Comparison of ENCODE assay signal across 21 cellular contexts in the genomic region with DNA sequence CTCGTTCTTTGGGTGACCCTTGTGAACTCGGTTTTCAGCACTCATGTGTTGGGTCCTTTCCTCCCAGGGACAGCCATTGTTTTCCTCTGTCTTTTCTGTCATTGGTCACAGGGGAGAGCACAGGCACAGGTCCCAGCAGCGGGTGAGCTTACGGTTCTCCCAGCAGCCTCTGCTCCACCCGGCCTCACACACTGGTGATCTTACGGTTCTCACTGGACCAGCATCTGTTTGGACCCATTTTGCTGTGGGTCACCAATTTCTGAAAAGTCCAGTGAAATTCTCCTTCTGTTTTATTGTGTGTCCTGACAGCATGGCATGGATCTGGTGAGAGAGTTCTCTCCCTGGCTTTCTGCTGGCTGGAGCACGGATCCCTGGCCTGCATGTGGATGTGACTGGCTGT. TPM values are rescaled to one million over a fixed set of nuclear protein-coding genes. Genes with fewer than 3 reads are reported as not detected.
DNase-seq lines count a peak whose midpoint lies in the region; ATAC-seq, FAIRE-seq and TF ChIP-seq lines count a peak whose summit lies in the region.
"Had no signal": no experiment of that assay in that cellular context is flagged by ENCODE, and none has a peak within 500 bp of the region (broad histone marks: within the 10 kb centered on the region; RNA-seq: fewer than 3 reads in every experiment).

No MANE protein-coding gene starts in this region.

- no peak overlapping the region for H3K14ac ChIP-seq in neuronal stem cell (ENCODE audit: low read length)

- peaks cover 33% of the 10 kb centered on the region for H3K27me3 Mint-ChIP-seq in CD4-positive, alpha-beta T cell

- intact Hi-C loops in HepG2 (cut with micrococcal nuclease; ENCODE audit: unreplicated experiment), result no loop called here
- intact Hi-C loops in right lobe of liver (cut with DNase I), result no loop called here
- intact Hi-C loops in gastrocnemius medialis (cut with DNase I; ENCODE audit: low total_unique reads), result no loop called here
- intact Hi-C loops in CD4-positive, alpha-beta T cell (cut with DNase I, micrococcal nuclease), result loop anchor here in 1 of 2 experiments (5.0 kb wide), 1 partner anchor 1192 kb away; no protein-coding TSS in a partner anchor

- H3K79me2 ChIP-seq in HepG2 (ENCODE audit: insufficient read depth, low read length), result no peaks in the 10 kb centered on the region

- H3K27ac ChIP-seq in HepG2 (ENCODE audit: extremely low read length, insufficient read depth, low read length) (no peak overlapping the region), right lobe of liver (no peak overlapping the region), coronary artery (no peak overlapping the region), neuronal stem cell (replicated peaks; ENCODE audit: low read length) (no peak overlapping the region), gastrocnemius medialis (no peak overlapping the region)
- no peak overlapping the region for H3K27ac ChIP-seq in CD4-positive, alpha-beta T cell (ENCODE audit: low read depth, low read length)
- H3K27ac ChIP-seq: BLaER1 treated with 17β-estradiol and CSF1 and Interleukin-3, amounts not matched to agents 10 nM and 100 nM; KMS-11 had no signal

- no peak overlapping the region for H2BK120ac ChIP-seq in neuronal stem cell (ENCODE audit: low read depth, low read length)

- peaks cover 3% of the 10 kb centered on the region for H3K4me1 Mint-ChIP-seq in CD4-positive, alpha-beta T cell (ENCODE audit: low read depth)

- peaks cover 29% of the 10 kb centered on the region for H3K4me1 ChIP-seq in HepG2 (ENCODE audit: insufficient read depth, low read length)
- H3K4me1 ChIP-seq in right lobe of liver, result no peaks in the 10 kb centered on the region
- H3K4me1 ChIP-seq in neuronal stem cell (ENCODE audit: control insufficient read depth in 2 of 2, insufficient read depth in 1 of 2, low read depth in 1 of 2, low read length in 2 of 2), result peaks cover 2 to 3% of the 10 kb centered on the region in 2 donors
- H3K4me1 ChIP-seq in gastrocnemius medialis, result peaks cover 0 to 3% of the 10 kb centered on the region in 2 donors

- H3K4me3 ChIP-seq in HepG2 (replicated peaks in 1 of 3; ENCODE audit: insufficient read depth in 1 of 3, low read depth in 2 of 3, low read length in 3 of 3), result peak overlapping the region in 2 of 3 experiments; percentile 8 to 38; a peak in 2 of 6 replicates
- H3K4me3 ChIP-seq in right lobe of liver, result no peak overlapping the region
- no peak overlapping the region for H3K4me3 ChIP-seq in coronary artery
- no peak overlapping the region for H3K4me3 ChIP-seq in neuronal stem cell (ENCODE audit: low read length in 2 of 2)
- H3K4me3 ChIP-seq in gastrocnemius medialis, result no peak overlapping the region
- H3K4me3 ChIP-seq: BLaER1 treated with 17β-estradiol and CSF1 and Interleukin-3, amounts not matched to agents 10 nM and 100 nM; GM12878 had no signal

- TF ChIP-seq CTCF in HepG2 (CRISPR knock-in tag; IDR thresholded peaks at IDR 0.05) (no peak), right lobe of liver (IDR thresholded peaks at IDR 0.05) (no peak), coronary artery (IDR thresholded peaks at IDR 0.05) (no peak), gastrocnemius medialis (IDR thresholded peaks at IDR 0.05 in 4 of 5, conservative IDR thresholded peaks at IDR 0.05 in 1 of 5) (no peak)
- TF ChIP-seq CTCF in CD4-positive, alpha-beta T cell (IDR thresholded peaks at IDR 0.05), result no peak

- no peak for TF ChIP-seq RAD21 in HepG2 (CRISPR knock-in tag; IDR thresholded peaks at IDR 0.05)

- DNase-seq in HepG2 (ENCODE audit: low spot score) (no peak), right lobe of liver (no peak), coronary artery (ENCODE audit: low spot score) (peak; percentile 28), neuronal stem cell (ENCODE audit: low spot score) (no peak), gastrocnemius medialis (no peak)
- no peak for DNase-seq in CD4-positive, alpha-beta T cell
- DNase-seq: ACHN; Calu3; CD4-positive, CD25-positive, alpha-beta regulatory T cell; DMS 273 treated with DMSO at 0.1 percent for 48 hours; DMS79; GOT3; H9 had no signal

- no peak overlapping the region for H2AK5ac ChIP-seq in neuronal stem cell (ENCODE audit: low read depth, low read length)

- no peak overlapping the region for H3K23ac ChIP-seq in neuronal stem cell (ENCODE audit: low read depth, low read length, poor library complexity)

- no peak overlapping the region for H2BK15ac ChIP-seq in neuronal stem cell (ENCODE audit: low read length)

- no peaks in the 10 kb centered on the region for H3K36me3 ChIP-seq in HepG2 (replicated peaks in 1 of 2; ENCODE audit: control insufficient read depth in 1 of 2, insufficient read depth in 2 of 2, low read length in 2 of 2)
- H3K36me3 ChIP-seq in right lobe of liver, result no peaks in the 10 kb centered on the region
- no peaks in the 10 kb centered on the region for H3K36me3 ChIP-seq in neuronal stem cell (replicated peaks in 1 of 2; ENCODE audit: control insufficient read depth in 2 of 2, insufficient read depth in 2 of 2, low read length in 2 of 2)
- H3K36me3 ChIP-seq in gastrocnemius medialis, result no peaks in the 10 kb centered on the region
- H3K36me3 ChIP-seq: BLaER1 treated with 17β-estradiol and CSF1 and Interleukin-3, amounts not matched to agents 10 nM and 100 nM had no signal

- no peak for FAIRE-seq in HepG2 (lab: Jason Lieb, UNC)
- FAIRE-seq: GM12878, GM19239 had no signal

- POLR2A ChIA-PET in HepG2 (lab: Yijun Ruan, JAX), result interaction anchor here (1.2 kb wide), 1 partner anchor 49 kb away, joined by 3 read pairs; no protein-coding TSS in a partner anchor
- POLR2A ChIA-PET in CD4-positive, alpha-beta T cell (lab: Charles Lee), result no interaction called here

- H3K18ac ChIP-seq in neuronal stem cell (ENCODE audit: low read length), result no peak overlapping the region

- CTCF ChIA-PET in HepG2 (lab: Yijun Ruan, JAX; ENCODE audit: low intra/inter-chr PET ratio, low total read pairs), result no interaction called here
- CTCF ChIA-PET in CD4-positive, alpha-beta T cell (lab: Charles Lee), result no interaction called here

- BruUV-seq in HepG2 (replicated peaks; lab: Mats Ljungman, UMichigan), result no TSS peak

- no peak overlapping the region for H4K91ac ChIP-seq in neuronal stem cell (ENCODE audit: low read depth, low read length, poor library complexity)

- peak overlapping the region; percentile 65 for H3K4me2 ChIP-seq in HepG2 (ENCODE audit: low read depth, low read length)
- no peak overlapping the region for H3K4me2 ChIP-seq in neuronal stem cell (ENCODE audit: insufficient read depth, low read length, poor library complexity, severe bottlenecking)
- H3K4me2 ChIP-seq: BLaER1 treated with 17β-estradiol and CSF1 and Interleukin-3, amounts not matched to agents 10 nM and 100 nM; KMS-11 had no signal

- peak; percentile 35 for ATAC-seq in HepG2
- no peak for ATAC-seq in right lobe of liver
- ATAC-seq in GM21717 (IDR thresholded peaks at IDR 0.05; ENCODE audit: unreplicated experiment), result no peak
- no peak for ATAC-seq in gastrocnemius medialis
- ATAC-seq in CD4-positive, alpha-beta T cell (ENCODE audit: poor library complexity), result no peak
- ATAC-seq: GM12878 had no signal

- H2AFZ ChIP-seq in HepG2 (ENCODE audit: low read length) (peak overlapping the region; percentile 23), neuronal stem cell (ENCODE audit: low read length) (peak overlapping the region; percentile 54)

- in situ Hi-C loops in HepG2 (cut with HindIII; ENCODE audit: extremely low pct_ligation_motif_present, low pct_unique_long_range_greater_than_20kb) (loop anchor here (5.0 to 10.0 kb wide), 2 partner anchors 307 to 389 kb away; no protein-coding TSS in a partner anchor), gastrocnemius medialis (cut with MboI; ENCODE audit: low sequenced_read_pairs in 4 of 4) (loop anchor here in 2 of 4 donors (5.0 to 25.0 kb wide), 3 partner anchors 109 to 307 kb away; no protein-coding TSS in a partner anchor)

- H3K36me3 Mint-ChIP-seq in CD4-positive, alpha-beta T cell (ENCODE audit: low read depth), result no peaks in the 10 kb centered on the region
- H3K36me3 Mint-ChIP-seq: CD4-positive, CD25-positive, alpha-beta regulatory T cell; IgD-negative memory B cell had no signal

- no peaks in the 10 kb centered on the region for H3K79me1 ChIP-seq in neuronal stem cell (ENCODE audit: low read depth, low read length)

- H3K9ac ChIP-seq in HepG2 (ENCODE audit: insufficient read depth, low read depth, low read length), result no peak overlapping the region
- H3K9ac ChIP-seq in neuronal stem cell (ENCODE audit: low read depth, low read length, poor library complexity), result no peak overlapping the region
- H3K9ac ChIP-seq: BLaER1 treated with 17β-estradiol and CSF1 and Interleukin-3, amounts not matched to agents 10 nM and 100 nM; KMS-11 had no signal

- no peak for TF ChIP-seq EP300 in HepG2 (IDR thresholded peaks at IDR 0.05; ENCODE audit: low read depth in 2 of 2, low read length in 2 of 2)
- TF ChIP-seq EP300 in HepG2 (CRISPR knock-in tag; IDR thresholded peaks at IDR 0.05; ENCODE audit: borderline replicate concordance), result no peak

- TF ChIP-seq POLR2A in HepG2 (IDR thresholded peaks at IDR 0.05; ENCODE audit: insufficient read depth in 1 of 2, low read depth in 2 of 2, low read length in 2 of 2) (no peak), right lobe of liver (IDR thresholded peaks at IDR 0.05) (no peak), gastrocnemius medialis (IDR thresholded peaks at IDR 0.05) (no peak)

- H3K27me3 ChIP-seq in HepG2 (ENCODE audit: control insufficient read depth in 1 of 2, insufficient read depth in 2 of 2, low read length in 2 of 2) (peaks cover 0 to 14% of the 10 kb centered on the region in 2 experiments; a peak in 3 of 5 replicates), right lobe of liver (no peaks in the 10 kb centered on the region), neuronal stem cell (ENCODE audit: control insufficient read depth in 3 of 3, insufficient read depth in 3 of 3, low read depth in 1 of 3, low read length in 3 of 3) (peaks cover 0 to 27% (median under 1%) of the 10 kb centered on the region in 3 experiments), gastrocnemius medialis (peaks cover 0 to 2% (median 0%) of the 10 kb centered on the region in 3 donors)
- no peaks in the 10 kb centered on the region for H3K27me3 ChIP-seq in CD4-positive, alpha-beta T cell (ENCODE audit: control insufficient read depth, insufficient read depth, low read length)

- no peaks in the 10 kb centered on the region for H3K9me3 Mint-ChIP-seq in CD4-positive, alpha-beta T cell
- H3K9me3 Mint-ChIP-seq: CD4-positive, CD25-positive, alpha-beta regulatory T cell; H9; IgD-negative memory B cell had no signal

- no peak overlapping the region for H3K27ac Mint-ChIP-seq in CD4-positive, alpha-beta T cell
- H3K27ac Mint-ChIP-seq: CD4-positive, CD25-positive, alpha-beta regulatory T cell; H9 had no signal

- 1% methylated on average over 7 of the region's 7 CpGs for WGBS in HepG2 (ENCODE audit: low lambda C conversion rate)
- WGBS in right lobe of liver (ENCODE audit: insufficient coverage, low coverage, low lambda C conversion rate, missing lambda C conversion rate), result 54% methylated on average over 6 of the region's 7 CpGs
- WGBS in neuronal stem cell (ENCODE audit: extremely low coverage in 2 of 2, insufficient read length in 2 of 2, insufficient replicate concordance in 1 of 2), 2 donors, result no CpG with 5 or more reads among the region's 7 CpGs

- no peak overlapping the region for H2BK5ac ChIP-seq in neuronal stem cell (ENCODE audit: low read length)

- H2BK12ac ChIP-seq in neuronal stem cell (ENCODE audit: low read length), result no peak overlapping the region

- no peak overlapping the region for H3K4me3 Mint-ChIP-seq in CD4-positive, alpha-beta T cell
- H3K4me3 Mint-ChIP-seq: H9, IgD-negative memory B cell had no signal

- no peaks in the 10 kb centered on the region for H3K9me3 ChIP-seq in HepG2 (ENCODE audit: low read length)
- no peaks in the 10 kb centered on the region for H3K9me3 ChIP-seq in right lobe of liver
- no peaks in the 10 kb centered on the region for H3K9me3 ChIP-seq in neuronal stem cell (replicated peaks in 1 of 2; ENCODE audit: control insufficient read depth in 2 of 2, insufficient read depth in 1 of 2, low read depth in 1 of 2, low read length in 2 of 2)
- no peaks in the 10 kb centered on the region for H3K9me3 ChIP-seq in gastrocnemius medialis
- H3K9me3 ChIP-seq in CD4-positive, alpha-beta T cell (ENCODE audit: control insufficient read depth, low read length), result no peaks in the 10 kb centered on the region
- H3K9me3 ChIP-seq: BLaER1 treated with 17β-estradiol and CSF1 and Interleukin-3, amounts not matched to agents 10 nM and 100 nM had no signal

- H4K20me1 ChIP-seq in HepG2 (ENCODE audit: insufficient read depth, low read length), result no peaks in the 10 kb centered on the region
- H4K20me1 ChIP-seq: BLaER1 treated with 17β-estradiol and CSF1 and Interleukin-3, amounts not matched to agents 10 nM and 100 nM had no signal

- no peak overlapping the region for H3K4ac ChIP-seq in neuronal stem cell (ENCODE audit: low read length)

- no peak overlapping the region for H4K8ac ChIP-seq in neuronal stem cell (ENCODE audit: low read depth, low read length)

RNA-seq across cellular contexts. Expression of a gene that starts 49.8 kb away (rescaled TPM):
- total RNA-seq in HepG2 (2016; rRNA removed; fragmentation: Illumina TruSeq; extraction: Trizol) (not detected in 2 replicates), right lobe of liver (not detected), gastrocnemius medialis (not detected)
- total RNA-seq in HepG2 (2016; cell fraction: cytosol; rRNA removed; fragmentation: Illumina TruSeq; extraction: Trizol; ENCODE audit: low read depth), result not detected in 2 replicates
- not detected in 2 replicates for total RNA-seq in HepG2 (2016; cell fraction: insoluble cytoplasmic fraction; rRNA removed; fragmentation: Illumina TruSeq; extraction: Trizol)
- total RNA-seq in HepG2 (2016; cell fraction: membrane; rRNA removed; fragmentation: Illumina TruSeq; extraction: Trizol), result not detected in 2 replicates
- total RNA-seq in HepG2 (2016; cell fraction: nucleus; rRNA removed; fragmentation: Illumina TruSeq; extraction: Trizol), result not detected in 2 replicates
- not detected in 2 replicates for polyA plus RNA-seq in HepG2 (2011; rRNA removed)
- polyA plus RNA-seq in HepG2 (2011; cell fraction: cytosol; rRNA removed), result not detected in 2 replicates
- polyA plus RNA-seq in HepG2 (2011; cell fraction: nucleus; rRNA removed), result not detected in 2 replicates
- not detected in 2 replicates for polyA plus RNA-seq in HepG2 (2012)
- polyA plus RNA-seq in HepG2 (2016; cell fraction: cytosol; fragmentation: Illumina TruSeq; extraction: Trizol; ENCODE audit: low read depth), result not detected in 2 replicates
- not detected in 2 replicates for polyA plus RNA-seq in HepG2 (2016; cell fraction: insoluble cytoplasmic fraction; fragmentation: Illumina TruSeq; extraction: Trizol; ENCODE audit: low read depth)
- not detected in 2 replicates for polyA plus RNA-seq in HepG2 (2016; cell fraction: membrane; fragmentation: Illumina TruSeq; extraction: Trizol; ENCODE audit: low read depth)
- polyA plus RNA-seq in HepG2 (2016; cell fraction: nucleus; fragmentation: Illumina TruSeq; extraction: Trizol; ENCODE audit: insufficient read depth, low read depth), result not detected in 2 replicates
- polyA minus RNA-seq in HepG2 (2011; rRNA and poly(A)+ RNA removed; ENCODE audit: low replicate concordance), result 0.09 TPM in 1 of 2 replicates, not detected in the other
- polyA minus RNA-seq in HepG2 (2011; cell fraction: cytosol; rRNA and poly(A)+ RNA removed), result not detected in 2 replicates
- polyA minus RNA-seq in HepG2 (2011; cell fraction: nucleus; rRNA and poly(A)+ RNA removed), result not detected in 2 replicates
- polyA plus RNA-seq in neuronal stem cell (2013, experiment 1 of 2), result not detected
- not detected for polyA plus RNA-seq in neuronal stem cell (2013, experiment 2 of 2)
- not detected for total RNA-seq in CD4-positive, alpha-beta T cell
- total RNA-seq: A172; Calu3; CD4-positive, CD25-positive, alpha-beta regulatory T cell; G401; GM12878; H9 had no signal
- polyA plus RNA-seq: CD4-positive, CD25-positive, alpha-beta regulatory T cell; GM12878; IgD-negative memory B cell had no signal

Comparison
In these comparisons a context has a peak if more than half of its experiments do, and no peak if none do; other contexts are left out.
1. H3K4me3 ChIP-seq: peak in HepG2 (2 of 3); none in right lobe of liver (0 of 3), coronary artery (single experiment), neuronal stem cell (0 of 2) and gastrocnemius medialis (0 of 4).